Comparison of ENCODE assay signal across 14 cellular contexts in genomic region chr7:44048031-44048795, GRCh38. TPM values are rescaled to one million over a fixed set of nuclear protein-coding genes. Genes with fewer than 3 reads are reported as not detected.
DNase-seq lines count a peak whose midpoint lies in the region; ATAC-seq and TF ChIP-seq lines count a peak whose summit lies in the region.
"Had no signal": no experiment of that assay in that cellular context is flagged by ENCODE, and none has a peak within 500 bp of the region (broad histone marks: within the 10 kb centered on the region; RNA-seq: fewer than 3 reads in every experiment).

No MANE protein-coding gene starts in this region.

- H2AFZ ChIP-seq in Loucy (ENCODE audit: low read length) (no peak overlapping the region), osteoblast (ENCODE audit: low read length) (no peak overlapping the region)

- 93 to 97% (median 95%) methylated on average over 7 of the region's 7 CpGs for WGBS in stomach, 5 donors

- no peak for TF ChIP-seq EP300 in stomach (IDR thresholded peaks at IDR 0.05)

- H3F3A ChIP-seq in Loucy (ENCODE audit: low read depth): no peaks in the 10 kb centered on the region

- POLR2A ChIA-PET in CD4-positive, alpha-beta memory T cell (lab: Charles Lee; ENCODE audit: partially characterized antibody): interaction anchor here (11.9 kb wide), 1 partner anchor 17 kb away, joined by 119 read pairs; the partner anchor contains the start of gene PGAM2

- H3K79me2 ChIP-seq in Loucy (ENCODE audit: insufficient read depth, low read length) (peaks cover 65% of the 10 kb centered on the region), osteoblast (ENCODE audit: insufficient read depth, low read length) (peaks cover 88% of the 10 kb centered on the region)

- peaks cover 38 to 64% of the 10 kb centered on the region in 2 donors for H3K36me3 Mint-ChIP-seq in CD4-positive, alpha-beta memory T cell
- H3K36me3 Mint-ChIP-seq in central memory CD8-positive, alpha-beta T cell (ENCODE audit: insufficient read depth): peaks cover 40% of the 10 kb centered on the region

- H3K9ac ChIP-seq in Loucy (ENCODE audit: low read depth, low read length, poor library complexity, severe bottlenecking): no peak overlapping the region

- H3K4me3 Mint-ChIP-seq in CD4-positive, alpha-beta memory T cell: peak overlapping the region in 3 of 8 donors; percentile 17 to 93 (median 57)
- H3K4me3 Mint-ChIP-seq in central memory CD8-positive, alpha-beta T cell: no peak overlapping the region

- no peaks in the 10 kb centered on the region for H3K9me3 Mint-ChIP-seq in CD4-positive, alpha-beta memory T cell
- no peaks in the 10 kb centered on the region for H3K9me3 Mint-ChIP-seq in central memory CD8-positive, alpha-beta T cell

- H3K4me2 ChIP-seq in Loucy (ENCODE audit: low read depth, low read length, poor library complexity, severe bottlenecking) (peak overlapping the region; percentile 15), osteoblast (ENCODE audit: insufficient read depth, low read length) (no peak overlapping the region)

- H3K27ac ChIP-seq in CD4-positive, alpha-beta memory T cell (ENCODE audit: low read depth, low read length): peak overlapping the region; percentile 8
- no peak overlapping the region for H3K27ac ChIP-seq in osteoblast (ENCODE audit: low read depth, low read length)
- H3K27ac ChIP-seq in stomach: peak overlapping the region in 1 of 5 donors; percentile 37

- no peaks in the 10 kb centered on the region for H3K9me3 ChIP-seq in CD4-positive, alpha-beta memory T cell (ENCODE audit: control insufficient read depth in 1 of 2, low read length in 2 of 2)
- H3K9me3 ChIP-seq in Loucy (ENCODE audit: insufficient read depth, low read depth, low read length) (no peaks in the 10 kb centered on the region), osteoblast (ENCODE audit: low read depth, low read length) (no peaks in the 10 kb centered on the region), stomach (no peaks in the 10 kb centered on the region)

- peak overlapping the region; percentile 25 to 94 (median 63) for H3K27ac Mint-ChIP-seq in CD4-positive, alpha-beta memory T cell
- peak overlapping the region; percentile 62 for H3K27ac Mint-ChIP-seq in central memory CD8-positive, alpha-beta T cell (ENCODE audit: low read depth)

- H3K4me1 Mint-ChIP-seq in CD4-positive, alpha-beta memory T cell: peaks cover 41 to 89% (median 76%) of the 10 kb centered on the region in 4 donors
- H3K4me1 Mint-ChIP-seq in central memory CD8-positive, alpha-beta T cell: peaks cover 46% of the 10 kb centered on the region

- no peak overlapping the region for H3K4me3 ChIP-seq in CD4-positive, alpha-beta memory T cell (ENCODE audit: low read length in 2 of 2)
- no peak overlapping the region for H3K4me3 ChIP-seq in Loucy (ENCODE audit: low read length, poor library complexity, severe bottlenecking)
- H3K4me3 ChIP-seq in osteoblast (ENCODE audit: insufficient read depth, low read length): no peak overlapping the region
- H3K4me3 ChIP-seq in stomach: no peak overlapping the region

- peaks cover 29% of the 10 kb centered on the region for H4K20me1 ChIP-seq in Loucy (ENCODE audit: insufficient read depth, low read length, poor library complexity, severe bottlenecking)
- H4K20me1 ChIP-seq in osteoblast (ENCODE audit: insufficient read depth, low read length): peaks cover 49% of the 10 kb centered on the region

- no peak for TF ChIP-seq POLR2A in stomach (IDR thresholded peaks at IDR 0.05)

- TF ChIP-seq CTCF in Loucy (conservative IDR thresholded peaks at IDR 0.05; ENCODE audit: low read length) (no peak), osteoblast (IDR thresholded peaks at IDR 0.05; ENCODE audit: extremely low read depth, low read depth, low read length) (no peak), stomach (IDR thresholded peaks at IDR 0.05) (no peak)

- no peaks in the 10 kb centered on the region for H3K9me2 ChIP-seq in Loucy (replicated peaks; ENCODE audit: low read depth, low read length)

- DNase-seq in CD4-positive, alpha-beta memory T cell: no peak
- no peak for DNase-seq in central memory CD8-positive, alpha-beta T cell (ENCODE audit: low spot score in 2 of 2)
- DNase-seq in osteoblast (ENCODE audit: insufficient read length, low spot score, missing footprints) (peak; percentile 72), stomach (no peak), GF-D8 (lab: John Stamatoyannopoulos, UW) (no peak), GOT3 (lab: John Stamatoyannopoulos, UW) (no peak)
- DNase-seq: activated CD4-positive, CD25-positive, alpha-beta regulatory T cell; caudate nucleus; kidney glomerular epithelial cell; NCI-H2171; stimulated activated CD4-positive, alpha-beta T cell treated with anti-CD3 and anti-CD28 coated beads, Interleukin-4, amount 100 ng/mL, for 24 hours had no signal

- no peaks in the 10 kb centered on the region for H3K27me3 ChIP-seq in CD4-positive, alpha-beta memory T cell (ENCODE audit: insufficient read depth, low read length)
- H3K27me3 ChIP-seq in Loucy (ENCODE audit: insufficient read depth, low read length, poor library complexity, severe bottlenecking): no peaks in the 10 kb centered on the region
- no peaks in the 10 kb centered on the region for H3K27me3 ChIP-seq in osteoblast (ENCODE audit: insufficient read depth, low read length)
- H3K27me3 ChIP-seq in stomach: no peaks in the 10 kb centered on the region

- peaks cover 34% of the 10 kb centered on the region for H3K36me3 ChIP-seq in CD4-positive, alpha-beta memory T cell (ENCODE audit: insufficient read depth, low read length)
- H3K36me3 ChIP-seq in Loucy (ENCODE audit: insufficient read depth, low read length) (peaks cover 31% of the 10 kb centered on the region; the same call in 1 of the 2 replicates), osteoblast (ENCODE audit: insufficient read depth, low read length) (peaks cover 41% of the 10 kb centered on the region), stomach (peaks cover 32 to 47% (median 46%) of the 10 kb centered on the region in 4 donors)

- CTCF ChIA-PET in CD4-positive, alpha-beta memory T cell (lab: Charles Lee; ENCODE audit: partially characterized antibody): interaction anchor here (0.7 to 1.8 kb wide), 3 partner anchors 29 to 157 kb away, joined by 3 to 6 read pairs (median 4); no protein-coding TSS in a partner anchor

- peaks cover 75% of the 10 kb centered on the region for H3K4me1 ChIP-seq in CD4-positive, alpha-beta memory T cell (ENCODE audit: insufficient read depth, low read length)
- H3K4me1 ChIP-seq in Loucy (ENCODE audit: insufficient read depth, low read length, poor library complexity, severe bottlenecking) (peaks cover 36% of the 10 kb centered on the region), osteoblast (ENCODE audit: insufficient read depth, low read length) (peaks cover 16% of the 10 kb centered on the region), stomach (peaks cover 38 to 64% (median 59%) of the 10 kb centered on the region in 4 donors)

- no peaks in the 10 kb centered on the region for H3K27me3 Mint-ChIP-seq in CD4-positive, alpha-beta memory T cell
- no peaks in the 10 kb centered on the region for H3K27me3 Mint-ChIP-seq in central memory CD8-positive, alpha-beta T cell

- intact Hi-C loops in CD4-positive, alpha-beta memory T cell (cut with micrococcal nuclease): no loop called here
- intact Hi-C loops in stomach (cut with DNase I; ENCODE audit: low total_unique reads): no loop called here

- ATAC-seq in central memory CD8-positive, alpha-beta T cell (replicated peaks; ENCODE audit: extremely low read depth, poor library complexity, severe bottlenecking): no peak
- ATAC-seq: SK-N-SH treated with all-trans-retinoic acid at 6 μM for 48 hours had no signal

RNA-seq across cellular contexts. Expression of gene DBNL, which starts 3.7 kb away (rescaled TPM):
- total RNA-seq in CD4-positive, alpha-beta memory T cell: 100 to 1,000 TPM; 157 to 166 TPM
- 100 to 1,000 TPM; 177 to 250 TPM for polyA plus RNA-seq in CD4-positive, alpha-beta memory T cell
- total RNA-seq in osteoblast: 97.5 and 105 TPM in 2 replicates
- total RNA-seq in stomach: 100 to 1,000 TPM in 2 of 5 donors, 10 to 100 TPM in 3; 27.4 to 154 (median 77.8) TPM
- polyA plus RNA-seq in stomach: 10 to 100 TPM; 75.9 to 98.7 (median 78.1) TPM

RNA-seq across cellular contexts. Expression of gene PGAM2, which starts 17.2 kb away (rescaled TPM):
- total RNA-seq in CD4-positive, alpha-beta memory T cell: 1 to 10 TPM; 1.1 to 1.5 TPM
- not detected for polyA plus RNA-seq in CD4-positive, alpha-beta memory T cell
- total RNA-seq in osteoblast (0.29 and 0.36 TPM in 2 replicates), stomach (under 1 TPM in 1 of 5 donors, not detected in 4; 0.92 TPM)
- 1 to 10 TPM; 3.1 to 5.8 (median 4.2) TPM for polyA plus RNA-seq in stomach
- total RNA-seq: MCF 10A had no signal

RNA-seq across cellular contexts. Expression of gene POLM, which starts 34.1 kb away (rescaled TPM):
- total RNA-seq in CD4-positive, alpha-beta memory T cell: 10 to 100 TPM; 64.8 to 67.2 TPM
- 10 to 100 TPM in 1 of 2 donors, 1 to 10 TPM in 1; 8.0 to 18.2 TPM for polyA plus RNA-seq in CD4-positive, alpha-beta memory T cell
- total RNA-seq in osteoblast (35.9 and 40.9 TPM in 2 replicates), stomach (10 to 100 TPM in 4 of 5 donors, 1 to 10 TPM in 1; 4.7 to 94.2 (median 17.8) TPM)
- 10 to 100 TPM; 10.2 to 18.6 (median 10.6) TPM for polyA plus RNA-seq in stomach

RNA-seq across cellular contexts. Expression of gene SPDYE1, which starts 50.5 kb away (rescaled TPM):
- under 1 TPM in 1 of 2 experiments, not detected in 1; 0.17 TPM for total RNA-seq in CD4-positive, alpha-beta memory T cell
- under 1 TPM in 1 of 2 donors, not detected in 1; 0.49 TPM for polyA plus RNA-seq in CD4-positive, alpha-beta memory T cell
- total RNA-seq in osteoblast: not detected in 2 replicates
- total RNA-seq in stomach: not detected
- not detected for polyA plus RNA-seq in stomach
- total RNA-seq: MCF 10A had no signal

RNA-seq across cellular contexts. Expression of gene AEBP1, which starts 55.9 kb away (rescaled TPM):
- 1 to 10 TPM; 7.8 TPM for total RNA-seq in CD4-positive, alpha-beta memory T cell
- 1 to 10 TPM in 1 of 2 donors, under 1 TPM in 1; 0.20 to 2.3 TPM for polyA plus RNA-seq in CD4-positive, alpha-beta memory T cell
- total RNA-seq in osteoblast (219 and 267 TPM in 2 replicates), stomach (100 to 1,000 TPM in 1 of 5 donors, 10 to 100 TPM in 4; 37.3 to 179 (median 58.8) TPM)
- 10 to 100 TPM; 14.6 to 36.7 (median 17.7) TPM for polyA plus RNA-seq in stomach
- total RNA-seq: MCF 10A had no signal
